In the genomic region with DNA sequence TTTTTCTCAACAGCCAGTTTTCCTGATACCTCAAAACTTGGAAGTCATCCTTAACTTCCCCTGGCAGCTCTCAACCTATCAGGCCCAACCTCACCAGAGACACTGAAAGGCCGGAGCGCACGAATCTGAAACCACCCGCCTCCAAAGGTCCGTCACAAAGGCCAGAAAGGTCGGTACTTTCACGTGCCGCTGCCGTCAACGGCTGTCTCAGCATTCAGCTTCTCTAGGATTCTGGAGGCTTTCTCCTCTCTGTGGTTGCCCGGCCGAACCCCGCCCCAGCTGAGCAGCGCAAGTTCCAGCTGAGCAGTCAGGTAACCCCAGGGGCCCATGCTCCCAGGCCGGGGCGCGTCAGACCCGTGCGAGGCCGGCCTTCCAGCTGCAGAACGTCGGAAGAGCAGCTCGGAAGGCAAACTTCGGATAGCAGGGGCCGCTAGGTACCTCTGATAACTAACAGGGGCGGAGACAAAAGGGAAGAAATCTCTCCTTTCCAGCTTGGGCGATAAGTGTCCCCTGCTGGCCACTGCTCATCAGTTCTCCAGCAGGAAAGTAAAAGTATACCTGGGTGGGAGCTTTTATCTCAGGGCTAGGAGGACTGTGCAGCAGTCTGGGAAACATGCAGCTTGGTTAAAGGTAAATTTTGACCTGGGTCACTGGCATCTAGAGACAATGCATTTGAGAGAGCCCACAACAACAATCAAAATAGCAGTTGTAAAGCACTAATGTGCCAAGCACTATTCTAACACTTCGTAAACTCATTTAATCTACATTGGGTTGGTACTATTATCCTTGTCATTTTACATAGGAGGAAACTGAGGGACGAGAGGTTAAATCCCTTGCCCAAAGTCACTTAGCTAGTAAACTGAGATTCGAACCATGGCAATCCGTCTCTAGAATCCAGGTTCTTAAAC, we compare ENCODE assay signal across 8 cellular contexts. TPM values are rescaled to one million over a fixed set of nuclear protein-coding genes. Genes with fewer than 3 reads are reported as not detected.
A peak's percentile ranks its signal among the peaks of the same experiment; 100 is the strongest.
DNase-seq lines count a peak whose midpoint lies in the region; ATAC-seq and TF ChIP-seq lines count a peak whose summit lies in the region.

No MANE protein-coding gene starts in this region.

- TF ChIP-seq CTCF in fibroblast of lung (conservative IDR thresholded peaks at IDR 0.05 in 1 of 2, IDR thresholded peaks at IDR 0.05 in 1 of 2; ENCODE audit: low read depth in 1 of 2, low read length in 2 of 2) = peak; percentile 14 to 61

- peaks cover 7% of the 10 kb centered on the region for H3K36me3 ChIP-seq in fibroblast of lung (ENCODE audit: control insufficient read depth, insufficient read depth, low read length)

- peak overlapping the region; percentile 86 for H3K27ac ChIP-seq in fibroblast of lung (ENCODE audit: insufficient read depth, low read length)

- peaks cover 4% of the 10 kb centered on the region for H3K4me1 ChIP-seq in fibroblast of lung (ENCODE audit: control insufficient read depth, extremely low read depth, insufficient read depth, low read length)

- H3K79me2 ChIP-seq in fibroblast of lung (ENCODE audit: control insufficient read depth, insufficient read depth, low read length) = no peaks in the 10 kb centered on the region

- no peaks in the 10 kb centered on the region for H3K9me3 ChIP-seq in fibroblast of lung (ENCODE audit: control insufficient read depth, insufficient read depth, low read depth, low read length)

- peak; percentile 94 for ATAC-seq in HG02678 (IDR thresholded peaks at IDR 0.05; ENCODE audit: unreplicated experiment)

- H3K4me3 ChIP-seq in fibroblast of lung (replicated peaks in 1 of 4; ENCODE audit: control extremely low read depth in 1 of 4, insufficient read depth in 1 of 4, low read depth in 3 of 4, low read length in 4 of 4) = peak overlapping the region; percentile 33 to 75 (median 42)

- H4K20me1 ChIP-seq in fibroblast of lung (ENCODE audit: control insufficient read depth, extremely low read depth, insufficient read depth, low read length) = no peaks in the 10 kb centered on the region

- peak overlapping the region; percentile 80 for H2AFZ ChIP-seq in fibroblast of lung (ENCODE audit: low read length)

- H3K27me3 ChIP-seq in fibroblast of lung (ENCODE audit: control insufficient read depth, insufficient read depth, low read length) = no peaks in the 10 kb centered on the region

- DNase-seq in activated gamma-delta T cell treated with Interleukin-2 at 50 U/mL for 16 hours (peak; percentile 23), activated gamma-delta T cell (lab: John Stamatoyannopoulos, UW) (no peak), NCI-H146 (lab: John Stamatoyannopoulos, UW) (peak; percentile 90), activated T-cell treated with anti-CD3 and anti-CD28 coated beads for 24 hours (ENCODE audit: low read depth) (peak; percentile 11), fibroblast of lung (ENCODE audit: low read depth in 2 of 2) (peak; percentile 83 to 95), mucosa of gallbladder (ENCODE audit: low spot score) (peak; percentile 90), stromal cell of bone marrow (ENCODE audit: low read depth) (peak; percentile 85)

- H3K9ac ChIP-seq in fibroblast of lung (ENCODE audit: insufficient read depth, low read length) = peak overlapping the region; percentile 27

- peak overlapping the region; percentile 83 for H3K4me2 ChIP-seq in fibroblast of lung (ENCODE audit: extremely low read depth, insufficient read depth, low read length)

RNA-seq across cellular contexts. Expression of gene ZSCAN12, which starts 16.1 kb away (rescaled TPM):
- total RNA-seq in fibroblast of lung = 8.2 and 9.6 TPM in 2 replicates
- 3.3 and 4.7 TPM in 2 replicates for polyA plus RNA-seq in fibroblast of lung
- polyA plus RNA-seq in fibroblast of lung (2012) = 1.8 and 2.5 TPM in 2 replicates
- 1.8 and 2.4 TPM in 2 replicates for polyA minus RNA-seq in fibroblast of lung (ENCODE audit: low replicate concordance)
- total RNA-seq in mucosa of gallbladder = 5.8 TPM

RNA-seq across cellular contexts. Expression of gene ZKSCAN3, which starts 33.7 kb away (rescaled TPM):
- 5.1 and 6.9 TPM in 2 replicates for total RNA-seq in fibroblast of lung
- 3.2 and 3.9 TPM in 2 replicates for polyA plus RNA-seq in fibroblast of lung
- 2.4 TPM in 2 replicates for polyA plus RNA-seq in fibroblast of lung (2012)
- polyA minus RNA-seq in fibroblast of lung (ENCODE audit: low replicate concordance) = 1.3 and 1.7 TPM in 2 replicates
- total RNA-seq in mucosa of gallbladder = 8.6 TPM

RNA-seq across cellular contexts. Expression of gene ZSCAN31, which starts 47.5 kb away (rescaled TPM):
- total RNA-seq in fibroblast of lung = 5.0 and 5.9 TPM in 2 replicates
- 1.8 and 2.9 TPM in 2 replicates for polyA plus RNA-seq in fibroblast of lung
- 1.1 and 1.4 TPM in 2 replicates for polyA plus RNA-seq in fibroblast of lung (2012)
- 0.82 TPM in 1 of 2 replicates, not detected in the other for polyA minus RNA-seq in fibroblast of lung (ENCODE audit: low replicate concordance)
- total RNA-seq in mucosa of gallbladder = 38.4 TPM

RNA-seq across cellular contexts. Expression of gene ZSCAN23, which starts 59.8 kb away (rescaled TPM):
- 4.9 and 5.1 TPM in 2 replicates for total RNA-seq in fibroblast of lung
- polyA plus RNA-seq in fibroblast of lung = 1.1 and 3.8 TPM in 2 replicates
- polyA plus RNA-seq in fibroblast of lung (2012) = 0.36 and 1.4 TPM in 2 replicates
- 0.71 and 1.1 TPM in 2 replicates for polyA minus RNA-seq in fibroblast of lung (ENCODE audit: low replicate concordance)
- total RNA-seq in mucosa of gallbladder = 3.8 TPM
